18 cellular contexts compared by ENCODE assay signal in genomic region chr10:17113346-17113745, GRCh38. TPM values are rescaled to one million over a fixed set of nuclear protein-coding genes. Genes with fewer than 3 reads are reported as not detected.
A peak's percentile ranks its signal among the peaks of the same experiment; 100 is the strongest.
DNase-seq lines count a peak whose midpoint lies in the region; ATAC-seq and TF ChIP-seq lines count a peak whose summit lies in the region.
"Had no signal": no experiment of that assay in that cellular context is flagged by ENCODE, and none has a peak within 500 bp of the region (broad histone marks: within the 10 kb centered on the region; RNA-seq: fewer than 3 reads in every experiment).

No MANE protein-coding gene starts in this region.

- H3K27ac Mint-ChIP-seq in nephron progenitor cell, result peak overlapping the region; percentile 7
- H3K27ac Mint-ChIP-seq: CD4-positive, alpha-beta T cell; IgD-negative memory B cell had no signal

- no peak overlapping the region for H2AFZ ChIP-seq in PC-3 (ENCODE audit: low read length)

- H3K79me2 ChIP-seq in PC-3 (ENCODE audit: low read length), result no peaks in the 10 kb centered on the region

- H3K9me3 ChIP-seq in PC-3 (ENCODE audit: low read length) (no peaks in the 10 kb centered on the region), gastroesophageal sphincter (no peaks in the 10 kb centered on the region)

- WGBS in gastroesophageal sphincter (ENCODE audit: low coverage in 1 of 2), 2 donors, result 81 to 98% methylated on average over 4 of the region's 4 CpGs

- H3K36me3 ChIP-seq in PC-3 (ENCODE audit: low read depth, low read length), result no peaks in the 10 kb centered on the region
- no peaks in the 10 kb centered on the region for H3K36me3 ChIP-seq in gastroesophageal sphincter

- H3K4me3 Mint-ChIP-seq in nephron progenitor cell, result no peak overlapping the region
- H3K4me3 Mint-ChIP-seq: CD4-positive, alpha-beta T cell; IgD-negative memory B cell had no signal

- ATAC-seq in PC-3 (peak; percentile 25; the same call in 1 of the 2 replicates), gastroesophageal sphincter (no peak)
- ATAC-seq: HCT116, Right ventricle myocardium inferior had no signal

- H3K27ac ChIP-seq in PC-3 (ENCODE audit: low read length) (peak overlapping the region; percentile 25; the same call in 1 of the 2 replicates), gastroesophageal sphincter (no peak overlapping the region)

- TF ChIP-seq CTCF in PC-3 (conservative IDR thresholded peaks at IDR 0.05; ENCODE audit: low read depth, low read length) (no peak), epithelial cell of esophagus (IDR thresholded peaks at IDR 0.05; ENCODE audit: insufficient read depth, low read depth, low read length, missing control alignments) (no peak), nephron progenitor cell (IDR thresholded peaks at IDR 0.05) (no peak), gastroesophageal sphincter (IDR thresholded peaks at IDR 0.05) (no peak)

- no TSS peak for BruUV-seq in PC-3 (replicated peaks; lab: Mats Ljungman, UMichigan)

- H3K36me3 Mint-ChIP-seq in nephron progenitor cell (ENCODE audit: low read depth), result no peaks in the 10 kb centered on the region

- H4K20me1 ChIP-seq in PC-3 (ENCODE audit: low read length), result no peaks in the 10 kb centered on the region

- CTCF ChIA-PET in PC-3 (lab: Charles Lee), result no interaction called here

- H3K4me1 ChIP-seq in PC-3 (ENCODE audit: insufficient read depth, low read length) (peaks cover 38% of the 10 kb centered on the region), gastroesophageal sphincter (no peaks in the 10 kb centered on the region)

- H3K4me3 ChIP-seq in PC-3 (ENCODE audit: low read length) (no peak overlapping the region), epithelial cell of esophagus (ENCODE audit: low read length) (no peak overlapping the region), gastroesophageal sphincter (no peak overlapping the region)

- POLR2A ChIA-PET in PC-3 (lab: Charles Lee; ENCODE audit: unreplicated experiment), result no interaction called here

- intact Hi-C loops in PC-3 (cut with micrococcal nuclease), result no loop called here

- H3K27me3 ChIP-seq in PC-3 (ENCODE audit: low read length), result no peaks in the 10 kb centered on the region
- H3K27me3 ChIP-seq in gastroesophageal sphincter, result no peaks in the 10 kb centered on the region

- H3K9me2 ChIP-seq in PC-3 (replicated peaks; ENCODE audit: low read length), result no peaks in the 10 kb centered on the region

- peaks cover 13% of the 10 kb centered on the region for H3K4me1 Mint-ChIP-seq in nephron progenitor cell
- H3K4me1 Mint-ChIP-seq: IgD-negative memory B cell had no signal

- no peaks in the 10 kb centered on the region for H3F3A ChIP-seq in PC-3 (ENCODE audit: low read length, unreplicated experiment)

- no peaks in the 10 kb centered on the region for H3K27me3 Mint-ChIP-seq in nephron progenitor cell (ENCODE audit: low read depth, poor library complexity)
- H3K27me3 Mint-ChIP-seq: CD4-positive, alpha-beta T cell; IgD-negative memory B cell had no signal

- H3K9ac ChIP-seq in PC-3 (ENCODE audit: low read length), result no peak overlapping the region

- no peak for TF ChIP-seq EP300 in gastroesophageal sphincter (IDR thresholded peaks at IDR 0.05)

- no peaks in the 10 kb centered on the region for H3K9me3 Mint-ChIP-seq in nephron progenitor cell
- H3K9me3 Mint-ChIP-seq: CD4-positive, alpha-beta T cell had no signal

- TF ChIP-seq POLR2A in gastroesophageal sphincter (IDR thresholded peaks at IDR 0.05), result no peak

- peak; percentile 98 for DNase-seq in ELR (ENCODE audit: low read depth)
- DNase-seq in PC-3, result peak; percentile 74
- peak; percentile 67 for DNase-seq in epithelial cell of esophagus (ENCODE audit: low read depth)
- DNase-seq in nephron progenitor cell, result no peak
- no peak for DNase-seq in T-helper 1 cell
- no peak for DNase-seq in GDM1 (lab: John Stamatoyannopoulos, UW)
- no peak for DNase-seq in DMS 273 (lab: John Stamatoyannopoulos, UW; ENCODE audit: unreplicated experiment)
- DNase-seq: ACHN; CD4-positive, alpha-beta T cell; DND-41; NCI-H1436 treated with DMSO at 0.1 percent for 48 hours; NCI-H2227 treated with DMSO at 0.1 percent for 48 hours; NCI-H526; OCI-M1 had no signal

- no peak overlapping the region for H3K4me2 ChIP-seq in PC-3 (ENCODE audit: low read length)

RNA-seq across cellular contexts. Expression of gene CUBN, which starts 16.3 kb away (rescaled TPM):
- total RNA-seq in PC-3 (2014; rRNA removed) (0.80 TPM in 1 of 2 replicates, not detected in the other), gastroesophageal sphincter (1 to 10 TPM in 3 of 4 donors, under 1 TPM in 1; 0.37 to 2.8 (median 1.6) TPM)

Comparison
In these comparisons a context has a peak if more than half of its experiments do, and no peak if none do; other contexts are left out.
1. DNase-seq: peak in ELR (single experiment), PC-3 (single experiment) and epithelial cell of esophagus (single experiment); none in nephron progenitor cell (single experiment), T-helper 1 cell (0 of 5), GDM1 (single experiment) and DMS 273 (single experiment).